1 cellular context compared by ENCODE assay signal in the genomic region with DNA sequence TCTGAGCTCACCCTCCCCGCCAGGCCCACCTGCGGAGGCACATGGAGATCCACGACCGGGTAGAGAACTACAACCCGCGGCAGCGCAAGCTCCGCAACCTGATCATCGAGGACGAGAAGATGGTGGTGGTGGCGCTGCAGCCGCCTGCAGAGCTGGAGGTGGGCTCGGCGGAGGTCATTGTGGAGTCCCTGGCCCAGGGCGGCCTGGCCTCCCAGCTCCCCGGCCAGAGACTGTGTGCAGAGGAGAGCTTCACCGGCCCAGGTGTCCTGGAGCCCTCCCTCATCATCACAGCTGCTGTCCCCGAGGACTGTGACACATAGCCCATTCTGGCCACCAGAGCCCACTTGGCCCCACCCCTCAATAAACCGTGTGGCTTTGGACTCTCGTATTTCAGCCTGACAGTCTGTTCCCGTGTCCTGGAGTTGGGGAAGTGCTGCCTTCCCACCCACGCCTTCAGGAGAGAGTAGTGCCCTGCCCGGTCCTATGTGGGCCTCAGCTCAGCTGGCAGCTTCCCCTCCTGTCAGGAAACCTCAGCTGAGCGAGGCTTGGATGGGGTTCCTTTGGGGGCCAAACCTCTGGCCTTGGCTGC.
TF ChIP-seq lines count a peak whose summit lies in the region.

No MANE protein-coding gene starts in this region.

TF ChIP-seq in HCT116, 20 proteins besides CTCF, POLR2A, EP300 and RAD21:
- TF ChIP-seq POLR2AphosphoS5 (IDR thresholded peaks at IDR 0.05; ENCODE audit: low read depth, low read length), result no peak; the same call in 1 of the 2 replicates
- no peak for TF ChIP-seq SIN3A (IDR thresholded peaks at IDR 0.05; ENCODE audit: low read depth)
- no peak for TF ChIP-seq SRF (IDR thresholded peaks at IDR 0.05; ENCODE audit: low read depth)
